ENCODE assay signal across 23 cellular contexts in the genomic region with DNA sequence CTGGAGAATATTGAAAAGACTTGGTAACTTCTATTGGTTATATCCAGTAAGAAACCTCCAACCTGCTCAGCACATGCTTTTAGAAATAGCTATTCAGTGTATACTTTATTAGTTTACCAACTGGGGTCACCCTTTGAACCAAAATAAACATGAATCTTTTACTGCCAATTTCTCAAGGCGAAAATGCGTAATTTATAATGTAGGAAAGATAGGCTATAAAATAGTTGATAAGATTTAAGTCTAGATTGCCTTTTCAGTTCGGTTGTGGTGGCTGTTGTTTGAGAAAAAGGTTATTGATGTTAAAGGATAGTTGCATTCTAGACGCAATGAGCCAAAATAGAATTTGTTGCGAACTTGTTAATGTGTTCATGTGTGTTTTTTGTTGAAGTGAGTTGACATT.
A peak's percentile ranks its signal among the peaks of the same experiment; 100 is the strongest.
DNase-seq lines count a peak whose midpoint lies in the region; TF ChIP-seq lines count a peak whose summit lies in the region.
"Had no signal": no experiment of that assay in that cellular context is flagged by ENCODE, and none has a peak within 500 bp of the region (broad histone marks: within the 10 kb centered on the region; RNA-seq: fewer than 3 reads in every experiment).

No MANE protein-coding gene starts in this region.

- H3K36me3 ChIP-seq in Karpas-422 (ENCODE audit: insufficient read depth, low read length), result no peaks in the 10 kb centered on the region
- H3K36me3 ChIP-seq: BE2C, HAP-1 had no signal

- no peak for TF ChIP-seq CTCF in VCaP (conservative IDR thresholded peaks at IDR 0.05)
- TF ChIP-seq CTCF in nephron progenitor cell (IDR thresholded peaks at IDR 0.05), result no peak
- TF ChIP-seq CTCF in type B pancreatic cell (conservative IDR thresholded peaks at IDR 0.05), result no peak

- no peak overlapping the region for H3K4me3 ChIP-seq in Karpas-422 (ENCODE audit: low read length)
- H3K4me3 ChIP-seq: GM12878, HAP-1 had no signal

- intact Hi-C loops in activated T-helper 1 cell treated with anti-CD3 and anti-CD28 coated beads, Interleukin-12 subunit alpha, Interleukin-12 subunit beta, Interleukin-2, Interleukin-4 antibody, amounts not matched to agents 30 ng/mL and 10 ng/mL and 1 ng/mL, durations not matched to agents 14 hours and 24 hours and 36 hours (cut with micrococcal nuclease), result no loop called here

- DNase-seq in HEK293T (ENCODE audit: extremely low spot score), result no peak
- no peak for DNase-seq in nephron progenitor cell
- no peak for DNase-seq in type B pancreatic cell (ENCODE audit: extremely low spot score, unreplicated experiment)
- no peak for DNase-seq in amygdala (lab: John Stamatoyannopoulos, UW)
- no peak for DNase-seq in activated T-helper 1 cell treated with anti-CD3 and anti-CD28 coated beads, Interleukin-12 subunit alpha, Interleukin-12 subunit beta, Interleukin-2, Interleukin-4 antibody, amounts not matched to agents 30 ng/mL and 10 ng/mL and 1 ng/mL, durations not matched to agents 14 hours and 24 hours and 36 hours (ENCODE audit: low spot score)
- no peak for DNase-seq in MV-4-11 (lab: John Stamatoyannopoulos, UW)
- no peak for DNase-seq in Karpas-422
- DNase-seq: ACHN; BE2C; C1 segment of cervical spinal cord; CD4-positive, CD25-positive, alpha-beta regulatory T cell; CD8-positive, alpha-beta memory T cell; COR-L47; DMS 273 treated with DMSO at 0.1 percent for 48 hours; DMS53; DND-41; EL; GOT3; HFFc6; IMR-90 had no signal

- H3K4me1 ChIP-seq in Karpas-422 (ENCODE audit: low read length), result peaks cover 8% of the 10 kb centered on the region
- H3K4me1 ChIP-seq: BE2C had no signal

- H4K20me1 ChIP-seq in Karpas-422 (ENCODE audit: insufficient read depth, low read depth, low read length), result no peaks in the 10 kb centered on the region

- CTCF ChIA-PET in HEK293T (lab: Yijun Ruan, JAX), result no interaction called here

- H3K9me3 Mint-ChIP-seq in nephron progenitor cell (no peaks in the 10 kb centered on the region), type B pancreatic cell (no peaks in the 10 kb centered on the region)
- no peaks in the 10 kb centered on the region for H3K9me3 Mint-ChIP-seq in activated T-helper 1 cell treated with anti-CD3 and anti-CD28 coated beads, Interleukin-12 subunit alpha, Interleukin-12 subunit beta, Interleukin-2, Interleukin-4 antibody, amounts not matched to agents 30 ng/mL and 10 ng/mL and 1 ng/mL, durations not matched to agents 14 hours and 24 hours and 36 hours
- H3K9me3 Mint-ChIP-seq: CD8-positive, alpha-beta memory T cell; HFFc6 had no signal

- POLR2A ChIA-PET in HEK293T (lab: Yijun Ruan, JAX), result no interaction called here

- no peak overlapping the region for H3K4me2 ChIP-seq in Karpas-422 (ENCODE audit: low read depth, low read length, poor library complexity, severe bottlenecking)

- H3K9me2 ChIP-seq in Karpas-422 (replicated peaks; ENCODE audit: insufficient read depth, low read length), result no peaks in the 10 kb centered on the region

- H3K27me3 Mint-ChIP-seq in nephron progenitor cell (ENCODE audit: low read depth, poor library complexity) (no peaks in the 10 kb centered on the region), type B pancreatic cell (no peaks in the 10 kb centered on the region)
- H3K27me3 Mint-ChIP-seq in activated T-helper 1 cell treated with anti-CD3 and anti-CD28 coated beads, Interleukin-12 subunit alpha, Interleukin-12 subunit beta, Interleukin-2, Interleukin-4 antibody, amounts not matched to agents 30 ng/mL and 10 ng/mL and 1 ng/mL, durations not matched to agents 14 hours and 24 hours and 36 hours (ENCODE audit: insufficient read depth), result no peaks in the 10 kb centered on the region
- H3K27me3 Mint-ChIP-seq: CD4-positive, CD25-positive, alpha-beta regulatory T cell; CD8-positive, alpha-beta memory T cell had no signal

- no peaks in the 10 kb centered on the region for H3K9me3 ChIP-seq in Karpas-422 (ENCODE audit: low read length)
- H3K9me3 ChIP-seq: BE2C, HAP-1 had no signal

- H3K4me3 Mint-ChIP-seq in nephron progenitor cell (no peak overlapping the region), type B pancreatic cell (no peak overlapping the region)
- H3K4me3 Mint-ChIP-seq in activated T-helper 1 cell treated with anti-CD3 and anti-CD28 coated beads, Interleukin-12 subunit alpha, Interleukin-12 subunit beta, Interleukin-2, Interleukin-4 antibody, amounts not matched to agents 30 ng/mL and 10 ng/mL and 1 ng/mL, durations not matched to agents 14 hours and 24 hours and 36 hours, result no peak overlapping the region
- H3K4me3 Mint-ChIP-seq: CD4-positive, CD25-positive, alpha-beta regulatory T cell; CD8-positive, alpha-beta memory T cell; HFFc6 had no signal

- no peaks in the 10 kb centered on the region for H3K27me3 ChIP-seq in Karpas-422 (ENCODE audit: low read length)
- H3K27me3 ChIP-seq: BE2C had no signal

- H3K4me1 Mint-ChIP-seq in nephron progenitor cell (no peaks in the 10 kb centered on the region), type B pancreatic cell (ENCODE audit: unreplicated experiment) (peaks cover 9% of the 10 kb centered on the region)
- H3K4me1 Mint-ChIP-seq in activated T-helper 1 cell treated with anti-CD3 and anti-CD28 coated beads, Interleukin-12 subunit alpha, Interleukin-12 subunit beta, Interleukin-2, Interleukin-4 antibody, amounts not matched to agents 30 ng/mL and 10 ng/mL and 1 ng/mL, durations not matched to agents 14 hours and 24 hours and 36 hours (ENCODE audit: low read depth), result no peaks in the 10 kb centered on the region
- H3K4me1 Mint-ChIP-seq: CD8-positive, alpha-beta memory T cell had no signal

- peaks cover 11% of the 10 kb centered on the region for H3K36me3 Mint-ChIP-seq in nephron progenitor cell (ENCODE audit: low read depth)
- no peaks in the 10 kb centered on the region for H3K36me3 Mint-ChIP-seq in type B pancreatic cell
- H3K36me3 Mint-ChIP-seq in activated T-helper 1 cell treated with anti-CD3 and anti-CD28 coated beads, Interleukin-12 subunit alpha, Interleukin-12 subunit beta, Interleukin-2, Interleukin-4 antibody, amounts not matched to agents 30 ng/mL and 10 ng/mL and 1 ng/mL, durations not matched to agents 14 hours and 24 hours and 36 hours (ENCODE audit: low read depth), result no peaks in the 10 kb centered on the region

- no peak overlapping the region for H2AFZ ChIP-seq in Karpas-422 (ENCODE audit: low read length)

- 0 out of 2 replicates have a peak overlapping the region, but pooled peaks have one; percentile 19 for H3K27ac ChIP-seq in VCaP
- no peak overlapping the region for H3K27ac ChIP-seq in Karpas-422 (ENCODE audit: low read length)

- peak overlapping the region; percentile 67 for H3K27ac Mint-ChIP-seq in nephron progenitor cell
- peak overlapping the region; percentile 29 for H3K27ac Mint-ChIP-seq in type B pancreatic cell
- H3K27ac Mint-ChIP-seq in activated T-helper 1 cell treated with anti-CD3 and anti-CD28 coated beads, Interleukin-12 subunit alpha, Interleukin-12 subunit beta, Interleukin-2, Interleukin-4 antibody, amounts not matched to agents 30 ng/mL and 10 ng/mL and 1 ng/mL, durations not matched to agents 14 hours and 24 hours and 36 hours, result no peak overlapping the region
- H3K27ac Mint-ChIP-seq: CD4-positive, CD25-positive, alpha-beta regulatory T cell; CD8-positive, alpha-beta memory T cell; HFFc6 had no signal

- no peak overlapping the region for H3K9ac ChIP-seq in Karpas-422 (ENCODE audit: low read length)

- peaks cover 4% of the 10 kb centered on the region; the same call in 1 of the 2 replicates for H3K79me2 ChIP-seq in Karpas-422 (ENCODE audit: low read length)

TF ChIP-seq in HEK293T, 16 proteins besides CTCF, POLR2A, EP300 and RAD21:
- TF ChIP-seq TARDBP (IDR thresholded peaks at IDR 0.05) (no peak), PKNOX1 (IDR thresholded peaks at IDR 0.05) (peak; percentile 47; the same call in 1 of the 2 replicates)
TF ChIP-seq in HEK293T: peak in this region for 1.
